8 cellular contexts compared by ENCODE assay signal in the genomic region with DNA sequence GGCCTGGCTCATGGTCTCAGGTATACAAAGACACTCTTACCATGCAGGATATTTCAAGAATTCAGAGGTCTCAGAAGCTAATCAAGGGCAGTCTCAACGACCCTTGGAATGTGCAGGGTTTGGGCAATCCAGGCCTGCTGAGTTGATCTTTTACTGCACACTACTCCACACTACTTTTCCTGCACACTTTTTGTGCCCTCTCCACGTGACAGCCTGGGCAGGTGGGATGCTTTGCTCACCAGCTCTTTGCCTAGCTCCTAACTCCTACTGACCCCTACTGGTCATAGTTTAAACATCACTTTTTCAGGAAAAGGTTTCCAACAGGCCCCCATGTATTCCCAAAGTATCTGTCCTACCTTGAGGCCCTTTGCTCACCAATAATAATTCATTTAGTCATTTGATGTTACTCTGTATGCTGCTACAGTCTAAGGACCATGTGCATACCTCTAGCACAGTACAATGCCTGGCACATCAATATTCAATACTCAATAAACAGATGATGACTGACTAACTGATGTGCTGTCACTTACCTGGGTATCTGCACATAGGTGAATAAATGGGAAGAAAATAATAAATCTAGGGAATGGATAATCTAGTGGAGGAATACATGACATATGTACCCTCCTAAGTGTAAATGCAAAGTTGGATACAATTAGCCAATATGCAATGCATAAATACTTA. TPM values are rescaled to one million over a fixed set of nuclear protein-coding genes. Genes with fewer than 3 reads are reported as not detected.
A peak's percentile ranks its signal among the peaks of the same experiment; 100 is the strongest.
DNase-seq lines count a peak whose midpoint lies in the region; ATAC-seq, FAIRE-seq and TF ChIP-seq lines count a peak whose summit lies in the region.

No MANE protein-coding gene starts in this region.

- DNase-seq in stimulated activated CD4-positive, alpha-beta T cell treated with anti-CD3 and anti-CD28 coated beads, Interleukin-15, amount 100 ng/mL, for 24 hours: peak; percentile 18
- DNase-seq in stimulated activated CD4-positive, alpha-beta T cell treated with anti-CD3 and anti-CD28 coated beads, Interleukin-12 subunit alpha, Interleukin-12 subunit beta, amount 100 ng/mL, for 4 hours: no peak
- DNase-seq in NCI-H460 (ENCODE audit: extremely low read depth, low read depth) (peak; percentile 29), epithelial cell of proximal tubule (ENCODE audit: low read depth) (no peak), retinal pigment epithelial cell (ENCODE audit: low read depth) (no peak), GM19239 (ENCODE audit: insufficient read length, low spot score) (no peak), KG1 (lab: John Stamatoyannopoulos, UW) (no peak)

- peak; percentile 75 for TF ChIP-seq CTCF in epithelial cell of proximal tubule (conservative IDR thresholded peaks at IDR 0.05; ENCODE audit: low read depth, low read length)
- TF ChIP-seq CTCF in retinal pigment epithelial cell (conservative IDR thresholded peaks at IDR 0.05; ENCODE audit: low read depth, low read length): peak; percentile 68

- FAIRE-seq in GM19239 (lab: Jason Lieb, UNC): no peak

- no peak overlapping the region for H3K4me3 ChIP-seq in epithelial cell of proximal tubule (ENCODE audit: low read depth, low read length)
- no peak overlapping the region for H3K4me3 ChIP-seq in retinal pigment epithelial cell (ENCODE audit: low read length)

- no peak for ATAC-seq in HG02970 (IDR thresholded peaks at IDR 0.05; ENCODE audit: low FRiP score, unreplicated experiment)

RNA-seq across cellular contexts. Expression of gene DUSP23, which starts 9.6 kb away (rescaled TPM):
- total RNA-seq in NCI-H460 (2014; rRNA removed; shearing (Covaris generic)): 2.0 and 4.8 TPM in 2 replicates
- 12.8 and 30.8 TPM in 2 replicates for polyA plus RNA-seq in NCI-H460 (2014; cell fraction: nucleus; rRNA removed)
- total RNA-seq in epithelial cell of proximal tubule: 54.5 and 83.5 TPM in 2 replicates

RNA-seq across cellular contexts. Expression of gene FCRL6, which starts 11.8 kb away (rescaled TPM):
- not detected in 2 replicates for total RNA-seq in NCI-H460 (2014; rRNA removed; shearing (Covaris generic))
- not detected in 2 replicates for polyA plus RNA-seq in NCI-H460 (2014; cell fraction: nucleus; rRNA removed)
- not detected in 2 replicates for total RNA-seq in epithelial cell of proximal tubule

RNA-seq across cellular contexts. Expression of gene SLAMF8, which starts 36.3 kb away (rescaled TPM):
- total RNA-seq in NCI-H460 (2014; rRNA removed; shearing (Covaris generic)): not detected in 2 replicates
- not detected in 2 replicates for polyA plus RNA-seq in NCI-H460 (2014; cell fraction: nucleus; rRNA removed)
- not detected in 2 replicates for total RNA-seq in epithelial cell of proximal tubule

Comparison
In these comparisons a context has a peak if more than half of its experiments do, and no peak if none do; other contexts are left out.
1. DNase-seq: peak in stimulated activated CD4-positive, alpha-beta T cell treated with anti-CD3 and anti-CD28 coated beads, Interleukin-15, amount 100 ng/mL, for 24 hours (single experiment) and NCI-H460 (single experiment); none in stimulated activated CD4-positive, alpha-beta T cell treated with anti-CD3 and anti-CD28 coated beads, Interleukin-12 subunit alpha, Interleukin-12 subunit beta, amount 100 ng/mL, for 4 hours (single experiment), epithelial cell of proximal tubule (single experiment), retinal pigment epithelial cell (single experiment), GM19239 (single experiment) and KG1 (single experiment).